1 cellular context compared by ENCODE assay signal in the genomic region with DNA sequence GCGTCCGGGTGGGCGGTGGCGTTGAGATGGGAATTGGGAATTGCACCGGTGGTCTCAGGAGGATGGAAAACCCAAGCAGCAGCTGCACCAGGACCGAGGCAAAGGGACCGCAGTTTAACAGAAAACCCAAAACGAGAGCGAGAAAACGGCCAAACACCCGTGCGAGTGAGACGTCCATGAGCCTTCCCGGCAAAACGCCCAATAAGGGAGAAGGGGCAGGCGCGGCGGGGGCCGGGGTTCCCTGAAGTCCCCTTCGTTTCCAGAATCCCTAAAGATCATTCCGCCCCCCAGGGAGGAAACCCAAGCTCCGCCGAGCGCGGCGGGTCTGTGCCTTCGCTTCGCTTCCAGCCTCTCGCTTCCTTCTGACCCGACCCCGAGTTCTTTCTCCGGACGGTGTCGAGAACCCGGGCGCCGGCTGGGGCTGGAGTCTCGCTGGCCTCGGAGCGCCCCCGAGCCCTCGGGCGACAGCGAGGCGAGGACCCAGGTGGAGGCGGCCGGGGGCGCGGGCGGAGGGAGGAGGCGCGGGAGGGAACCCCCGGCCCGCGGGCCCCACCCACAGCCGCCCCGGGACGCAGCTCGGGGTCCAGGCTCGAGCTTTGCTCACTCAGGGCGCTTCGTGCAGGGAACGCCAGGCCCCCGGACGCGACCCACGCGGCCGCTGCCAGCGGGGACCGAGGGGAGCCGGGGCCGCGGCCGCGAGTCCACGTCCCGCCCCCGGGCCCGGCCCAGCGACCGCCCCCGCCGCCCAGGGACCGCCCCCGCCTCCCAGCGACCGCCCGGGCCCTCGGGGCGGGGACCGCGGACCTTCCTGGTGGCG.
A peak's percentile ranks its signal among the peaks of the same experiment; 100 is the strongest.
TF ChIP-seq lines count a peak whose summit lies in the region.

A gene (plus strand): TSS at position 799 of the 817 bp plus-strand sequence. CDS start 691 bp downstream, outside the sequence.

TF ChIP-seq in HEK293, 187 proteins besides CTCF, POLR2A, EP300 and RAD21 (continued from another document):
- TF ChIP-seq, protein P1, sequence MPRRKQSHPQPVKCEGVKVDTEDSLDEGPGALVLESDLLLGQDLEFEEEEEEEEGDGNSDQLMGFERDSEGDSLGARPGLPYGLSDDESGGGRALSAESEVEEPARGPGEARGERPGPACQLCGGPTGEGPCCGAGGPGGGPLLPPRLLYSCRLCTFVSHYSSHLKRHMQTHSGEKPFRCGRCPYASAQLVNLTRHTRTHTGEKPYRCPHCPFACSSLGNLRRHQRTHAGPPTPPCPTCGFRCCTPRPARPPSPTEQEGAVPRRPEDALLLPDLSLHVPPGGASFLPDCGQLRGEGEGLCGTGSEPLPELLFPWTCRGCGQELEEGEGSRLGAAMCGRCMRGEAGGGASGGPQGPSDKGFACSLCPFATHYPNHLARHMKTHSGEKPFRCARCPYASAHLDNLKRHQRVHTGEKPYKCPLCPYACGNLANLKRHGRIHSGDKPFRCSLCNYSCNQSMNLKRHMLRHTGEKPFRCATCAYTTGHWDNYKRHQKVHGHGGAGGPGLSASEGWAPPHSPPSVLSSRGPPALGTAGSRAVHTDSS (tag by site-specific recombination; IDR thresholded peaks at IDR 0.05) = no peak
- TF ChIP-seq ZNF138 (tag by site-specific recombination; IDR thresholded peaks at IDR 0.05; ENCODE audit: borderline replicate concordance) (no peak), ZNF624 (tag by site-specific recombination; IDR thresholded peaks at IDR 0.05) (no peak), ZNF341 (tag by site-specific recombination; IDR thresholded peaks at IDR 0.05; ENCODE audit: low read depth) (no peak), ZNF514 (tag by site-specific recombination; IDR thresholded peaks at IDR 0.05) (no peak), ZBTB20 (tag by site-specific recombination; IDR thresholded peaks at IDR 0.05) (0 out of 2 replicates have a peak, but pooled peaks have one; percentile 21), ZNF510 (tag by site-specific recombination; IDR thresholded peaks at IDR 0.05; ENCODE audit: insufficient replicate concordance) (no peak), ZNF473 (tag by site-specific recombination; IDR thresholded peaks at IDR 0.05) (no peak), SP2 (tag by site-specific recombination; IDR thresholded peaks at IDR 0.05) (0 out of 2 replicates have a peak, but pooled peaks have one; percentile 8), GLIS2 (tag by site-specific recombination; IDR thresholded peaks at IDR 0.05) (0 out of 2 replicates have a peak, but pooled peaks have one; percentile 16)
- TF ChIP-seq, protein P2, sequence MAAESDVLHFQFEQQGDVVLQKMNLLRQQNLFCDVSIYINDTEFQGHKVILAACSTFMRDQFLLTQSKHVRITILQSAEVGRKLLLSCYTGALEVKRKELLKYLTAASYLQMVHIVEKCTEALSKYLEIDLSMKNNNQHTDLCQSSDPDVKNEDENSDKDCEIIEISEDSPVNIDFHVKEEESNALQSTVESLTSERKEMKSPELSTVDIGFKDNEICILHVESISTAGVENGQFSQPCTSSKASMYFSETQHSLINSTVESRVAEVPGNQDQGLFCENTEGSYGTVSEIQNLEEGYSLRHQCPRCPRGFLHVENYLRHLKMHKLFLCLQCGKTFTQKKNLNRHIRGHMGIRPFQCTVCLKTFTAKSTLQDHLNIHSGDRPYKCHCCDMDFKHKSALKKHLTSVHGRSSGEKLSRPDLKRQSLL (tag by site-specific recombination; IDR thresholded peaks at IDR 0.05) = no peak
- TF ChIP-seq, protein P3, sequence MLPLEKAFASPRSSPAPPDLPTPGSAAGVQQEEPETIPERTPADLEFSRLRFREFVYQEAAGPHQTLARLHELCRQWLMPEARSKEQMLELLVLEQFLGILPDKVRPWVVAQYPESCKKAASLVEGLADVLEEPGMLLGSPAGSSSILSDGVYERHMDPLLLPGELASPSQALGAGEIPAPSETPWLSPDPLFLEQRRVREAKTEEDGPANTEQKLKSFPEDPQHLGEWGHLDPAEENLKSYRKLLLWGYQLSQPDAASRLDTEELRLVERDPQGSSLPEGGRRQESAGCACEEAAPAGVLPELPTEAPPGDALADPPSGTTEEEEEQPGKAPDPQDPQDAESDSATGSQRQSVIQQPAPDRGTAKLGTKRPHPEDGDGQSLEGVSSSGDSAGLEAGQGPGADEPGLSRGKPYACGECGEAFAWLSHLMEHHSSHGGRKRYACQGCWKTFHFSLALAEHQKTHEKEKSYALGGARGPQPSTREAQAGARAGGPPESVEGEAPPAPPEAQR (tag by site-specific recombination; IDR thresholded peaks at IDR 0.05) = no peak
